In genomic region chr11:61781585-61781984, GRCh38 we compare ENCODE assay signal across 13 cellular contexts. TPM values are rescaled to one million over a fixed set of nuclear protein-coding genes. Genes with fewer than 3 reads are reported as not detected.
A peak's percentile ranks its signal among the peaks of the same experiment; 100 is the strongest.
DNase-seq lines count a peak whose midpoint lies in the region; ATAC-seq and TF ChIP-seq lines count a peak whose summit lies in the region.
"Had no signal": no experiment of that assay in that cellular context is flagged by ENCODE, and none has a peak within 500 bp of the region (broad histone marks: within the 10 kb centered on the region; RNA-seq: fewer than 3 reads in every experiment).

No MANE protein-coding gene starts in this region.

- H3K14ac ChIP-seq in trophoblast cell (ENCODE audit: low read length) = no peak overlapping the region

- TF ChIP-seq CTCF in right atrium auricular region (IDR thresholded peaks at IDR 0.05) (no peak), WTC11 (IDR thresholded peaks at IDR 0.05) (no peak), suprapubic skin (IDR thresholded peaks at IDR 0.05) (no peak)

- H3K4me2 ChIP-seq in trophoblast cell (ENCODE audit: low read length) = no peak overlapping the region
- H3K4me2 ChIP-seq: BLaER1 treated with 17β-estradiol and CSF1 and Interleukin-3, amounts not matched to agents 10 nM and 100 nM had no signal

- H2BK12ac ChIP-seq in trophoblast cell (ENCODE audit: low read length) = no peak overlapping the region

- POLR2A ChIA-PET in WTC11 (lab: Charles Lee) = interaction anchor here (0.5 kb wide), 1 partner anchor 309 kb away, joined by 3 read pairs; no protein-coding TSS in a partner anchor

- H3K4me3 Mint-ChIP-seq in WTC11 = no peak overlapping the region
- H3K4me3 Mint-ChIP-seq: CD4-positive, CD25-positive, alpha-beta regulatory T cell had no signal

- peaks cover 2% of the 10 kb centered on the region for H3K79me2 ChIP-seq in trophoblast cell (ENCODE audit: control insufficient read depth, insufficient read depth, low read length, poor library complexity)

- no peak overlapping the region for H3K4me3 ChIP-seq in right atrium auricular region
- no peak overlapping the region for H3K4me3 ChIP-seq in trophoblast cell (ENCODE audit: low read depth, low read length)
- no peak overlapping the region for H3K4me3 ChIP-seq in suprapubic skin
- H3K4me3 ChIP-seq: BLaER1 treated with 17β-estradiol and CSF1 and Interleukin-3, amounts not matched to agents 10 nM and 100 nM had no signal

- no peaks in the 10 kb centered on the region for H3K27me3 ChIP-seq in right atrium auricular region
- H3K27me3 ChIP-seq in trophoblast cell (ENCODE audit: insufficient read depth, low read length) = no peaks in the 10 kb centered on the region
- H3K27me3 ChIP-seq in suprapubic skin = no peaks in the 10 kb centered on the region
- H3K27me3 ChIP-seq: BLaER1 treated with 17β-estradiol and CSF1 and Interleukin-3, amounts not matched to agents 10 nM and 100 nM had no signal

- H3K36me3 ChIP-seq in right atrium auricular region (peaks cover 10% of the 10 kb centered on the region), trophoblast cell (ENCODE audit: control insufficient read depth in 1 of 2, insufficient read depth in 2 of 2, low read length in 2 of 2) (peaks cover 38 to 40% of the 10 kb centered on the region in 2 experiments), suprapubic skin (peaks cover 34% of the 10 kb centered on the region)

- peaks cover 13% of the 10 kb centered on the region for H3K36me3 Mint-ChIP-seq in WTC11

- ATAC-seq in left ventricle myocardium superior = no peak
- ATAC-seq in WTC11 = no peak
- ATAC-seq in HG03342 (IDR thresholded peaks at IDR 0.05; ENCODE audit: unreplicated experiment) = no peak
- ATAC-seq: HCT116 had no signal

- peaks cover 6% of the 10 kb centered on the region; the same call in 1 of the 2 replicates for H3K27me3 Mint-ChIP-seq in WTC11 (ENCODE audit: low read depth)

- no CpG with 5 or more reads among the region's 5 CpGs for WGBS in trophoblast cell (ENCODE audit: extremely low coverage, insufficient coverage, insufficient read length)
- no CpG with 5 or more reads among the region's 5 CpGs for WGBS in suprapubic skin

- H4K8ac ChIP-seq in trophoblast cell (ENCODE audit: low read depth, low read length) = no peak overlapping the region

- H2AFZ ChIP-seq in trophoblast cell (ENCODE audit: insufficient read depth, low read length, poor library complexity) = no peak overlapping the region

- no peak overlapping the region for H3K9ac ChIP-seq in trophoblast cell (ENCODE audit: low read length)
- H3K9ac ChIP-seq: BLaER1 treated with 17β-estradiol and CSF1 and Interleukin-3, amounts not matched to agents 10 nM and 100 nM had no signal

- CTCF ChIA-PET in WTC11 (lab: Charles Lee) = interaction anchor here (2.6 to 10.0 kb wide), 2 partner anchors 16 to 33 kb away, joined by 6 to 106 read pairs; no protein-coding TSS in a partner anchor

- H3K4me1 Mint-ChIP-seq in WTC11 = peaks cover 6% of the 10 kb centered on the region

- peaks cover 0 to 10% of the 10 kb centered on the region in 2 donors for H3K4me1 ChIP-seq in right atrium auricular region
- H3K4me1 ChIP-seq in trophoblast cell (ENCODE audit: control insufficient read depth in 1 of 2, insufficient read depth in 2 of 2, low read length in 2 of 2) = peaks cover 25 to 34% of the 10 kb centered on the region in 2 experiments
- H3K4me1 ChIP-seq in suprapubic skin = peaks cover 12% of the 10 kb centered on the region

- H3K18ac ChIP-seq in trophoblast cell (ENCODE audit: low read length) = no peak overlapping the region

- no peak for TF ChIP-seq EP300 in suprapubic skin (IDR thresholded peaks at IDR 0.05)

- H3K9me3 Mint-ChIP-seq in WTC11 = no peaks in the 10 kb centered on the region
- H3K9me3 Mint-ChIP-seq: CD4-positive, CD25-positive, alpha-beta regulatory T cell had no signal

- H3K9me3 ChIP-seq in right atrium auricular region (no peaks in the 10 kb centered on the region), trophoblast cell (ENCODE audit: insufficient read depth, low read depth, low read length) (peaks cover 7% of the 10 kb centered on the region), suprapubic skin (no peaks in the 10 kb centered on the region)
- H3K9me3 ChIP-seq: BLaER1 treated with 17β-estradiol and CSF1 and Interleukin-3, amounts not matched to agents 10 nM and 100 nM had no signal

- H2BK120ac ChIP-seq in trophoblast cell (ENCODE audit: insufficient read depth, low read length, poor library complexity) = peak overlapping the region; percentile 8

- H3K4ac ChIP-seq in trophoblast cell (ENCODE audit: low read depth, low read length) = no peak overlapping the region

- H3K79me1 ChIP-seq in trophoblast cell (ENCODE audit: low read length) = no peaks in the 10 kb centered on the region

- intact Hi-C loops in left ventricle myocardium superior (cut with micrococcal nuclease) = no loop called here

- H4K91ac ChIP-seq in trophoblast cell (ENCODE audit: low read depth, low read length) = no peak overlapping the region

- peak overlapping the region; percentile 40 for H2AK5ac ChIP-seq in trophoblast cell (ENCODE audit: low read length)

- no peak for TF ChIP-seq POLR2A in suprapubic skin (IDR thresholded peaks at IDR 0.05)

- H3K27ac Mint-ChIP-seq in WTC11 = no peak overlapping the region
- H3K27ac Mint-ChIP-seq: CD4-positive, CD25-positive, alpha-beta regulatory T cell had no signal

- H3K27ac ChIP-seq in right atrium auricular region (no peak overlapping the region), trophoblast cell (ENCODE audit: low read depth, low read length) (no peak overlapping the region), suprapubic skin (no peak overlapping the region)

- H3K23ac ChIP-seq in trophoblast cell (ENCODE audit: low read length) = no peak overlapping the region

- DNase-seq in left ventricle myocardium superior (peak; percentile 22), right atrium auricular region (ENCODE audit: low spot score) (no peak), WTC11 (ENCODE audit: low spot score) (no peak), trophoblast cell (no peak), middle frontal gyrus (ENCODE audit: extremely low spot score, low spot score) (no peak), suprapubic skin (ENCODE audit: low spot score in 2 of 2) (no peak)
- DNase-seq: ACHN; CD4-positive, CD25-positive, alpha-beta regulatory T cell; DMS53; GF-D8 had no signal

- H2BK5ac ChIP-seq in trophoblast cell (ENCODE audit: low read depth, low read length, poor library complexity) = no peak overlapping the region

- no peak overlapping the region for H4K12ac ChIP-seq in trophoblast cell (ENCODE audit: low read depth, low read length)

TF ChIP-seq in WTC11, 78 proteins besides CTCF, POLR2A, EP300 and RAD21 (continues in another document):
- peak; percentile 43 for TF ChIP-seq USF2 (CRISPR knock-in tag; IDR thresholded peaks at IDR 0.05)
- TF ChIP-seq, protein P1, sequence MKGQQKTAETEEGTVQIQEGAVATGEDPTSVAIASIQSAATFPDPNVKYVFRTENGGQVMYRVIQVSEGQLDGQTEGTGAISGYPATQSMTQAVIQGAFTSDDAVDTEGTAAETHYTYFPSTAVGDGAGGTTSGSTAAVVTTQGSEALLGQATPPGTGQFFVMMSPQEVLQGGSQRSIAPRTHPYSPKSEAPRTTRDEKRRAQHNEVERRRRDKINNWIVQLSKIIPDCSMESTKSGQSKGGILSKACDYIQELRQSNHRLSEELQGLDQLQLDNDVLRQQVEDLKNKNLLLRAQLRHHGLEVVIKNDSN (CRISPR knock-in tag; IDR thresholded peaks at IDR 0.05) = 0 out of 2 replicates have a peak, but pooled peaks have one; percentile 17

RNA-seq across cellular contexts. Expression of gene TMEM258, which starts 10.8 kb away (rescaled TPM):
- 130 TPM for total RNA-seq in left ventricle myocardium superior
- 10 to 100 TPM; 43.4 to 54.7 TPM for total RNA-seq in right atrium auricular region
- total RNA-seq in WTC11 (2021) = 175 to 192 TPM (median 190 TPM) in 3 replicates
- 246 and 256 TPM in 2 replicates for polyA plus RNA-seq in trophoblast cell (2013)
- total RNA-seq in suprapubic skin = 10 to 100 TPM; 29.7 to 44.8 (median 35.9) TPM

RNA-seq across cellular contexts. Expression of gene FEN1, which starts 11.1 kb away (rescaled TPM):
- total RNA-seq in left ventricle myocardium superior (6.4 TPM), right atrium auricular region (1 to 10 TPM; 3.7 to 4.0 TPM), WTC11 (2021) (72.3 to 96.3 TPM (median 73.2 TPM) in 3 replicates), suprapubic skin (10 to 100 TPM in 2 of 4 donors, 1 to 10 TPM in 2; 6.9 to 14.0 (median 9.2) TPM)
- 53.9 and 58.2 TPM in 2 replicates for polyA plus RNA-seq in trophoblast cell (2013)

RNA-seq across cellular contexts. Expression of gene MYRF, which starts 29.1 kb away (rescaled TPM):
- 2.1 TPM for total RNA-seq in left ventricle myocardium superior
- total RNA-seq in right atrium auricular region = 10 to 100 TPM in 1 of 2 donors, 1 to 10 TPM in 1; 7.0 to 13.1 TPM
- total RNA-seq in WTC11 (2021) = 4.9 to 5.9 TPM (median 5.2 TPM) in 3 replicates
- polyA plus RNA-seq in trophoblast cell (2013) = 9.8 and 10.4 TPM in 2 replicates
- total RNA-seq in suprapubic skin = 1 to 10 TPM in 1 of 4 donors, under 1 TPM in 3; 0.24 to 2.8 (median 0.83) TPM

RNA-seq across cellular contexts. Expression of gene FADS1, which starts 35.2 kb away (rescaled TPM):
- total RNA-seq in left ventricle myocardium superior = 26.3 TPM
- 10 to 100 TPM; 21.8 to 28.4 TPM for total RNA-seq in right atrium auricular region
- total RNA-seq in WTC11 (2021) = 105 to 108 TPM (median 105 TPM) in 3 replicates
- polyA plus RNA-seq in trophoblast cell (2013) = 83.8 and 84.0 TPM in 2 replicates
- total RNA-seq in suprapubic skin = 10 to 100 TPM; 16.4 to 69.6 (median 46.6) TPM

RNA-seq across cellular contexts. Expression of gene FADS2, which starts 46.5 kb away (rescaled TPM):
- total RNA-seq in left ventricle myocardium superior (24.7 TPM), right atrium auricular region (10 to 100 TPM in 1 of 2 donors, 1 to 10 TPM in 1; 5.1 to 10.2 TPM), WTC11 (2021) (416 to 423 TPM (median 422 TPM) in 3 replicates), suprapubic skin (100 to 1,000 TPM; 130 to 455 (median 327) TPM)
- polyA plus RNA-seq in trophoblast cell (2013) = 538 and 565 TPM in 2 replicates
